ENCODE assay signal across 1 cellular context in the genomic region with DNA sequence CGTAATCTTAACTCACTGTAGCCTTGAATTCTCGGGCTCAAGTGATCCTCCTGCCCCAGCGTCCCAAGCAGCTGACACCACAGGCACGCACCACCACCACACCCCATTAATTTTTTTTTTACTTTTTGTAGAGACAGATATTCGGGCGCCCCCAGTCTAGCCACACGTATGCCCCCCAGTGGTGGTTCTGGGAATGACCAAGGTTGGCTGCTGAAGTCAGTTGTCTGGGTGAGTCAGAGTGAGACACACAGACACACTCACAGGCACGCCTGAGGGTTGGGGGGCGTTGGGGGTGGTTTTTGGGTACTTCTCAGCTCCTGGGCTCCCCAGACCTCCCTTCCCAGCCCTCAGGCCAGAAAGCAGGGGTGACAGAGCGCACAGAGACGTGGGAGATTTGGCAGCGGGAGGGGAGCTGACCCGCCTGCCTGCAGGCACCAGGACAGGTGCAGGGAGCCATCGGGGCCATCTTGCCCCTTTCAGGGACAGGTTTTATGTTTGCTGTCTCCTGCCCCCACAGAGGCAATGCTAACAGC.
TF ChIP-seq lines count a peak whose summit lies in the region.

No MANE protein-coding gene starts in this region.

TF ChIP-seq in K562, 482 proteins besides CTCF, POLR2A, EP300 and RAD21 (continued from another document and continues in another):
- TF ChIP-seq CBFB (CRISPR knock-in tag; IDR thresholded peaks at IDR 0.05): no peak
- TF ChIP-seq, protein P1, sequence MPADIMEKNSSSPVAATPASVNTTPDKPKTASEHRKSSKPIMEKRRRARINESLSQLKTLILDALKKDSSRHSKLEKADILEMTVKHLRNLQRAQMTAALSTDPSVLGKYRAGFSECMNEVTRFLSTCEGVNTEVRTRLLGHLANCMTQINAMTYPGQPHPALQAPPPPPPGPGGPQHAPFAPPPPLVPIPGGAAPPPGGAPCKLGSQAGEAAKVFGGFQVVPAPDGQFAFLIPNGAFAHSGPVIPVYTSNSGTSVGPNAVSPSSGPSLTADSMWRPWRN (IDR thresholded peaks at IDR 0.05; ENCODE audit: low read depth): no peak
- no peak for TF ChIP-seq ARHGAP35 (IDR thresholded peaks at IDR 0.05; ENCODE audit: partially characterized antibody)
- no peak for TF ChIP-seq MTA2 (IDR thresholded peaks at IDR 0.05; ENCODE audit: low read depth)
- TF ChIP-seq PTTG1 (tag; IDR thresholded peaks at IDR 0.05; ENCODE audit: low read depth): no peak
- TF ChIP-seq GABPB1 (CRISPR knock-in tag; IDR thresholded peaks at IDR 0.05): peak; percentile 34; the same call in 1 of the 2 replicates
- no peak for TF ChIP-seq AFF4 (CRISPR knock-in tag; IDR thresholded peaks at IDR 0.05)
- no peak for TF ChIP-seq ZNF717 (CRISPR knock-in tag; IDR thresholded peaks at IDR 0.05)
- TF ChIP-seq CC2D1A (IDR thresholded peaks at IDR 0.05): peak; percentile 66
- TF ChIP-seq, protein P2, sequence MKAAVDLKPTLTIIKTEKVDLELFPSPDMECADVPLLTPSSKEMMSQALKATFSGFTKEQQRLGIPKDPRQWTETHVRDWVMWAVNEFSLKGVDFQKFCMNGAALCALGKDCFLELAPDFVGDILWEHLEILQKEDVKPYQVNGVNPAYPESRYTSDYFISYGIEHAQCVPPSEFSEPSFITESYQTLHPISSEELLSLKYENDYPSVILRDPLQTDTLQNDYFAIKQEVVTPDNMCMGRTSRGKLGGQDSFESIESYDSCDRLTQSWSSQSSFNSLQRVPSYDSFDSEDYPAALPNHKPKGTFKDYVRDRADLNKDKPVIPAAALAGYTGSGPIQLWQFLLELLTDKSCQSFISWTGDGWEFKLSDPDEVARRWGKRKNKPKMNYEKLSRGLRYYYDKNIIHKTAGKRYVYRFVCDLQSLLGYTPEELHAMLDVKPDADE (conservative IDR thresholded peaks at IDR 0.05; ENCODE audit: control insufficient read depth, low read depth, low read length): no peak
- TF ChIP-seq ZNF764 (CRISPR knock-in tag; IDR thresholded peaks at IDR 0.05; ENCODE audit: low read depth): no peak
- 0 out of 2 replicates have a peak, but pooled peaks have one; percentile 51 for TF ChIP-seq SP1 (CRISPR knock-in tag; IDR thresholded peaks at IDR 0.05)
- TF ChIP-seq RFX5 (IDR thresholded peaks at IDR 0.05; ENCODE audit: low read depth, low read length): no peak
- no peak for TF ChIP-seq BRCA1 (IDR thresholded peaks at IDR 0.05)
- TF ChIP-seq BRCA1 (CRISPR knock-in tag; IDR thresholded peaks at IDR 0.05): no peak
- no peak for TF ChIP-seq SP2 (IDR thresholded peaks at IDR 0.05; ENCODE audit: extremely low read depth, low read depth, low read length, poor library complexity, severe bottlenecking)
- no peak for TF ChIP-seq POLR2H (tag; IDR thresholded peaks at IDR 0.05; ENCODE audit: low read depth)
- TF ChIP-seq NCOA4 (IDR thresholded peaks at IDR 0.05; ENCODE audit: partially characterized antibody): no peak
- no peak for TF ChIP-seq TEAD1 (CRISPR knock-in tag; IDR thresholded peaks at IDR 0.05)
- no peak for TF ChIP-seq C11orf30 (IDR thresholded peaks at IDR 0.05; ENCODE audit: low read depth)
- TF ChIP-seq RAD51 (IDR thresholded peaks at IDR 0.05; ENCODE audit: borderline replicate concordance, low read depth): no peak
- TF ChIP-seq LARP7 (IDR thresholded peaks at IDR 0.05): no peak
- no peak for TF ChIP-seq ATF6 (CRISPR knock-in tag; IDR thresholded peaks at IDR 0.05)
- TF ChIP-seq ATF7 (IDR thresholded peaks at IDR 0.05): peak; percentile 33; the same call in 1 of the 2 replicates
- no peak for TF ChIP-seq MLX (CRISPR knock-in tag; conservative IDR thresholded peaks at IDR 0.05)
- TF ChIP-seq ZEB2 (IDR thresholded peaks at IDR 0.05): no peak
- TF ChIP-seq ZNF133 (CRISPR knock-in tag; IDR thresholded peaks at IDR 0.05): no peak
- TF ChIP-seq ELF1 (tag; IDR thresholded peaks at IDR 0.05): no peak
- TF ChIP-seq CBX8 (IDR thresholded peaks at IDR 0.05; ENCODE audit: borderline replicate concordance, extremely low read depth, low read depth, low read length, poor library complexity, severe bottlenecking): no peak
- no peak for TF ChIP-seq BRF1 (IDR thresholded peaks at IDR 0.05; ENCODE audit: borderline replicate concordance, extremely low read depth, insufficient read length)
- no peak for TF ChIP-seq ZNF76 (CRISPR knock-in tag; IDR thresholded peaks at IDR 0.05; ENCODE audit: borderline replicate concordance)
- no peak for TF ChIP-seq TAF7 (tag; IDR thresholded peaks at IDR 0.05)
- TF ChIP-seq ZBTB5 (IDR thresholded peaks at IDR 0.05): no peak
- TF ChIP-seq ZC3H11A (IDR thresholded peaks at IDR 0.05; ENCODE audit: low read depth, low read length): no peak
- no peak for TF ChIP-seq SMAD2 (IDR thresholded peaks at IDR 0.05; ENCODE audit: low read depth, low read length)
- no peak for TF ChIP-seq ZNF143 (CRISPR knock-in tag; IDR thresholded peaks at IDR 0.05)
- no peak for TF ChIP-seq POLR3A (IDR thresholded peaks at IDR 0.05; ENCODE audit: borderline replicate concordance, extremely low read depth, insufficient read depth, insufficient read length)
- TF ChIP-seq ZNF239 (CRISPR knock-in tag; IDR thresholded peaks at IDR 0.05): no peak
- no peak for TF ChIP-seq XRCC3 (IDR thresholded peaks at IDR 0.05)
- TF ChIP-seq PTBP1 (IDR thresholded peaks at IDR 0.05; ENCODE audit: low read depth, low read length): no peak
- no peak for TF ChIP-seq MTA1 (IDR thresholded peaks at IDR 0.05; ENCODE audit: borderline replicate concordance)
- no peak for TF ChIP-seq CHD1 (IDR thresholded peaks at IDR 0.05; ENCODE audit: low read length)
- no peak for TF ChIP-seq ZNF253 (CRISPR knock-in tag; conservative IDR thresholded peaks at IDR 0.05)
- TF ChIP-seq PPARD (CRISPR knock-in tag; IDR thresholded peaks at IDR 0.05): no peak
- TF ChIP-seq TCF3 (CRISPR knock-in tag; IDR thresholded peaks at IDR 0.05): no peak
- TF ChIP-seq USF1 (CRISPR knock-in tag; IDR thresholded peaks at IDR 0.05): no peak
- no peak for TF ChIP-seq PURB (CRISPR knock-in tag; IDR thresholded peaks at IDR 0.05; ENCODE audit: low read depth)
- peak in 1 of 3 experiments; percentile 4 for TF ChIP-seq YY1 (IDR thresholded peaks at IDR 0.05; ENCODE audit: borderline replicate concordance in 1 of 3, control insufficient read depth in 1 of 3, extremely low read depth in 1 of 3, insufficient read depth in 3 of 3, insufficient read length in 1 of 3, insufficient replicate concordance in 2 of 3, low read depth in 1 of 3, low read length in 2 of 3)
- TF ChIP-seq PCBP2 (IDR thresholded peaks at IDR 0.05; ENCODE audit: low read depth, low read length, poor library complexity, severe bottlenecking): no peak
- TF ChIP-seq, protein P3, sequence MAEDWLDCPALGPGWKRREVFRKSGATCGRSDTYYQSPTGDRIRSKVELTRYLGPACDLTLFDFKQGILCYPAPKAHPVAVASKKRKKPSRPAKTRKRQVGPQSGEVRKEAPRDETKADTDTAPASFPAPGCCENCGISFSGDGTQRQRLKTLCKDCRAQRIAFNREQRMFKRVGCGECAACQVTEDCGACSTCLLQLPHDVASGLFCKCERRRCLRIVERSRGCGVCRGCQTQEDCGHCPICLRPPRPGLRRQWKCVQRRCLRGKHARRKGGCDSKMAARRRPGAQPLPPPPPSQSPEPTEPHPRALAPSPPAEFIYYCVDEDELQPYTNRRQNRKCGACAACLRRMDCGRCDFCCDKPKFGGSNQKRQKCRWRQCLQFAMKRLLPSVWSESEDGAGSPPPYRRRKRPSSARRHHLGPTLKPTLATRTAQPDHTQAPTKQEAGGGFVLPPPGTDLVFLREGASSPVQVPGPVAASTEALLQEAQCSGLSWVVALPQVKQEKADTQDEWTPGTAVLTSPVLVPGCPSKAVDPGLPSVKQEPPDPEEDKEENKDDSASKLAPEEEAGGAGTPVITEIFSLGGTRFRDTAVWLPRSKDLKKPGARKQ (CRISPR knock-in tag; IDR thresholded peaks at IDR 0.05): no peak
- TF ChIP-seq EP400 (IDR thresholded peaks at IDR 0.05): 0 out of 2 replicates have a peak, but pooled peaks have one; percentile 11
- no peak for TF ChIP-seq POLR2AphosphoS2 (IDR thresholded peaks at IDR 0.05; ENCODE audit: low read length)
- TF ChIP-seq, protein P4, sequence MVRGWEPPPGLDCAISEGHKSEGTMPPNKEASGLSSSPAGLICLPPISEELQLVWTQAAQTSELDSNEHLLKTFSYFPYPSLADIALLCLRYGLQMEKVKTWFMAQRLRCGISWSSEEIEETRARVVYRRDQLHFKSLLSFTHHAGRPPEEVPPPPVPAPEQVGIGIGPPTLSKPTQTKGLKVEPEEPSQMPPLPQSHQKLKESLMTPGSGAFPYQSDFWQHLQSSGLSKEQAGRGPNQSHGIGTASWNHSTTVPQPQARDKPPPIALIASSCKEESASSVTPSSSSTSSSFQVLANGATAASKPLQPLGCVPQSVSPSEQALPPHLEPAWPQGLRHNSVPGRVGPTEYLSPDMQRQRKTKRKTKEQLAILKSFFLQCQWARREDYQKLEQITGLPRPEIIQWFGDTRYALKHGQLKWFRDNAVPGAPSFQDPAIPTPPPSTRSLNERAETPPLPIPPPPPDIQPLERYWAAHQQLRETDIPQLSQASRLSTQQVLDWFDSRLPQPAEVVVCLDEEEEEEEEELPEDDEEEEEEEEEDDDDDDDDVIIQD (CRISPR knock-in tag; IDR thresholded peaks at IDR 0.05): no peak
- no peak for TF ChIP-seq HDGF (IDR thresholded peaks at IDR 0.05)
- TF ChIP-seq ZNF830 (CRISPR knock-in tag; IDR thresholded peaks at IDR 0.05): no peak
